8 cellular contexts compared by ENCODE assay signal in genomic region chr15:63048115-63048985, GRCh38. TPM values are rescaled to one million over a fixed set of nuclear protein-coding genes. Genes with fewer than 3 reads are reported as not detected.
DNase-seq lines count a peak whose midpoint lies in the region; ATAC-seq lines count a peak whose summit lies in the region.

No MANE protein-coding gene starts in this region.

- peaks cover 15% of the 10 kb centered on the region for H3K4me1 Mint-ChIP-seq in activated CD4-positive, alpha-beta memory T cell treated with anti-CD3 and anti-CD28 coated beads, Interleukin-2, amount 10 ng/mL, durations not matched to agents 7 days and 5 days

- peak; percentile 90 for DNase-seq in CD1c-positive myeloid dendritic cell (ENCODE audit: extremely low spot score)
- DNase-seq in NCI-H748 treated with DMSO at 0.1 percent for 48 hours (lab: John Stamatoyannopoulos, UW), result peak; percentile 45
- peak; percentile 83 for DNase-seq in activated CD4-positive, alpha-beta memory T cell treated with anti-CD3 and anti-CD28 coated beads, Interleukin-2, amount 10 ng/mL, durations not matched to agents 7 days and 5 days
- peak; percentile 95 for DNase-seq in ecto neural progenitor cell (ENCODE audit: low spot score)
- DNase-seq in lung microvascular endothelial cell (ENCODE audit: low read depth in 2 of 2), result peak; percentile 93 to 95
- peak; percentile 68 to 77 (median 69) for DNase-seq in stimulated activated CD4-positive, alpha-beta T cell treated with anti-CD3 and anti-CD28 coated beads, TNF-alpha, amount 100 ng/mL, for 4 hours (ENCODE audit: low read depth in 3 of 3)

- no peaks in the 10 kb centered on the region for H3K9me3 Mint-ChIP-seq in activated CD4-positive, alpha-beta memory T cell treated with anti-CD3 and anti-CD28 coated beads, Interleukin-2, amount 10 ng/mL, durations not matched to agents 7 days and 5 days

- CTCF ChIA-PET in activated CD4-positive, alpha-beta memory T cell treated with anti-CD3 and anti-CD28 coated beads, Interleukin-2, amount 10 ng/mL, durations not matched to agents 7 days and 5 days (lab: Charles Lee), result interaction anchor here (0.6 to 4.1 kb wide), 30 partner anchors 8 to 380 kb away, joined by 3 to 75 read pairs (median 4); partner anchors contain the start of gene RPS27L

- H3K4me3 Mint-ChIP-seq in activated CD4-positive, alpha-beta memory T cell treated with anti-CD3 and anti-CD28 coated beads, Interleukin-2, amount 10 ng/mL, durations not matched to agents 7 days and 5 days, result peak overlapping the region; percentile 80

- POLR2A ChIA-PET in activated CD4-positive, alpha-beta memory T cell treated with anti-CD3 and anti-CD28 coated beads, Interleukin-2, amount 10 ng/mL, durations not matched to agents 7 days and 5 days (lab: Charles Lee), result interaction anchor here (0.6 to 2.7 kb wide), 5 partner anchors 9 to 109 kb away, joined by 3 to 7 read pairs (median 6); partner anchors contain the start of gene RPS27L

- H3K27ac Mint-ChIP-seq in activated CD4-positive, alpha-beta memory T cell treated with anti-CD3 and anti-CD28 coated beads, Interleukin-2, amount 10 ng/mL, durations not matched to agents 7 days and 5 days, result peak overlapping the region; percentile 45

- no peaks in the 10 kb centered on the region for H3K36me3 Mint-ChIP-seq in activated CD4-positive, alpha-beta memory T cell treated with anti-CD3 and anti-CD28 coated beads, Interleukin-2, amount 10 ng/mL, durations not matched to agents 7 days and 5 days (ENCODE audit: low read depth)

- H3K27me3 Mint-ChIP-seq in activated CD4-positive, alpha-beta memory T cell treated with anti-CD3 and anti-CD28 coated beads, Interleukin-2, amount 10 ng/mL, durations not matched to agents 7 days and 5 days, result peaks cover 43% of the 10 kb centered on the region

- peak; percentile 89 for ATAC-seq in GM19397 (IDR thresholded peaks at IDR 0.05; ENCODE audit: unreplicated experiment)
- ATAC-seq in HG03558 (IDR thresholded peaks at IDR 0.05; ENCODE audit: extremely low read depth, unreplicated experiment), result peak; percentile 50

RNA-seq across cellular contexts. Expression of gene TPM1, which starts 5.8 kb away (rescaled TPM):
- total RNA-seq in activated CD4-positive, alpha-beta memory T cell treated with anti-CD3 and anti-CD28 coated beads, Interleukin-2, amount 10 ng/mL, durations not matched to agents 7 days and 5 days, result 1 to 10 TPM; 4.8 to 6.2 TPM
- total RNA-seq in lung microvascular endothelial cell, result 164 and 217 TPM in 2 replicates

Comparison
In these comparisons a context has a peak if more than half of its experiments do, and no peak if none do; other contexts are left out.
1. Peak in every context shown above with its lines: DNase-seq and ATAC-seq.
2. DNase-seq: peak in every context shown above with its lines; median percentile 95 in ecto neural progenitor cell; 94 in lung microvascular endothelial cell; 90 in CD1c-positive myeloid dendritic cell; 83 in activated CD4-positive, alpha-beta memory T cell treated with anti-CD3 and anti-CD28 coated beads, Interleukin-2, amount 10 ng/mL, durations not matched to agents 7 days and 5 days; 69 in stimulated activated CD4-positive, alpha-beta T cell treated with anti-CD3 and anti-CD28 coated beads, TNF-alpha, amount 100 ng/mL, for 4 hours; 45 in NCI-H748 treated with DMSO at 0.1 percent for 48 hours.
3. RNA of gene TPM1, which starts 5.8 kb away (total RNA-seq): 164 to 217 TPM in lung microvascular endothelial cell; 4.8 to 6.2 TPM in activated CD4-positive, alpha-beta memory T cell treated with anti-CD3 and anti-CD28 coated beads, Interleukin-2, amount 10 ng/mL, durations not matched to agents 7 days and 5 days; every median in the first group is over 10 times any median in the second.